8 cellular contexts compared by ENCODE assay signal in the genomic region with DNA sequence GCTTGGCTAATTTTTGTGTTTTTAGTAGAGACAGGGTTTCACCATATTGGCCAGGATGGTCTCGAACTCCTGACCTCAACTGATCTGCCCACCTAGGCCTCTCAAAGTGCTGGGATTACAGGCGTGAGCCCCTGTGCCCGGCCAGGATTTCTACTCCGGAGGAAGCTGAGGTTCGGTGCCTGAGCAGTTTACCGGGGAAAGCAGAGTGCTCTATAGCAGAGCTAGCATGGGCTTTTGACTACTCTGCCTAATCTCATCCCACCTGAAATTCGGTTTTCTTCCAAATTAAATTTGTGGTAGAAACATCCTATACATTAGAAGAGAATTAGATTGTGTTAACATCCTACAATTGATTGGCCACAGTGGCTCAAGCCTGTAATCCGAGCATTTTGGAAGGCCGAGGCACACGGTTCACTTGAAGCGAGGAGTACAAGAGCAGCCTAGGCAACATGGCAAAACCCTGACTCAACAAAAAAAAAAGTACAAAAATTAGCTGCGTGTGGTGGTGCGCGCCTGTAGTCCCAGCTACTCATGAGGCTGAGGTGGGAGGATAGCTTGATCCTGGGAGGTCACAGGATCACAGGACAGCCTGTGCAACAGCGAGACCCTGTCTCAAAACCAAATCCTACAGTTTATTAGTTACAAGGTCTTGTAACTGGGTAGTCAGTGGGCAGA. TPM values are rescaled to one million over a fixed set of nuclear protein-coding genes. Genes with fewer than 3 reads are reported as not detected.
DNase-seq lines count a peak whose midpoint lies in the region; ATAC-seq, FAIRE-seq and TF ChIP-seq lines count a peak whose summit lies in the region.

No MANE protein-coding gene starts in this region.

- H3K4me1 Mint-ChIP-seq in IgD-negative memory B cell: peaks cover 21 to 26% (median 24%) of the 10 kb centered on the region in 3 donors

- no peak for TF ChIP-seq CTCF in bronchial epithelial cell (IDR thresholded peaks at IDR 0.05; ENCODE audit: insufficient read depth, low read length, severe bottlenecking)

- H3K27ac ChIP-seq in ACC112 (ENCODE audit: low read depth, low read length) (peak overlapping the region; percentile 81), mucosa of rectum (ENCODE audit: low read depth in 2 of 2, low read length in 2 of 2) (peak overlapping the region; percentile 86 to 87)

- no peak for ATAC-seq in HG03159 (IDR thresholded peaks at IDR 0.05; ENCODE audit: unreplicated experiment)
- ATAC-seq in HG02798 (IDR thresholded peaks at IDR 0.05; ENCODE audit: poor library complexity, unreplicated experiment): no peak

- no peak for DNase-seq in bronchial epithelial cell (ENCODE audit: low read depth)
- no peak for DNase-seq in hepatic stellate cell (ENCODE audit: low spot score)
- no peak for DNase-seq in SK-N-DZ (ENCODE audit: low spot score)

- no peak for FAIRE-seq in bronchial epithelial cell (lab: Jason Lieb, UNC)

- no peaks in the 10 kb centered on the region for H3K9me3 ChIP-seq in mucosa of rectum (ENCODE audit: control insufficient read depth in 2 of 2, low read length in 2 of 2)

- no peaks in the 10 kb centered on the region for H3K27me3 Mint-ChIP-seq in IgD-negative memory B cell

- H3K4me1 ChIP-seq in ACC112 (ENCODE audit: control insufficient read depth, insufficient read depth, low read length, unreplicated experiment) (peaks cover 8% of the 10 kb centered on the region), mucosa of rectum (ENCODE audit: control insufficient read depth in 2 of 2, insufficient read depth in 2 of 2, low read length in 2 of 2) (peaks cover 13 to 21% of the 10 kb centered on the region in 2 donors)

- H3K27me3 ChIP-seq in ACC112 (ENCODE audit: insufficient read depth, low read length) (no peaks in the 10 kb centered on the region), bronchial epithelial cell (ENCODE audit: control insufficient read depth, insufficient read depth, low read length) (no peaks in the 10 kb centered on the region), mucosa of rectum (ENCODE audit: control insufficient read depth in 2 of 2, insufficient read depth in 2 of 2, low read length in 2 of 2) (no peaks in the 10 kb centered on the region)

- H3K4me3 ChIP-seq in ACC112 (ENCODE audit: low read depth, low read length) (peak overlapping the region; percentile 94), bronchial epithelial cell (ENCODE audit: low read depth, low read length) (peak overlapping the region; percentile 87), mucosa of rectum (ENCODE audit: low read length in 2 of 2) (peak overlapping the region; percentile 96 to 98)

- H3K9ac ChIP-seq in mucosa of rectum (ENCODE audit: low read depth in 1 of 2, low read length in 2 of 2): peak overlapping the region; percentile 97 to 99

- peak overlapping the region; percentile 82 to 99 (median 97) for H3K4me3 Mint-ChIP-seq in IgD-negative memory B cell

- H3K79me2 ChIP-seq in ACC112 (ENCODE audit: control insufficient read depth, insufficient read depth, low read length, unreplicated experiment): peaks cover 37% of the 10 kb centered on the region

- H3K9me3 Mint-ChIP-seq in IgD-negative memory B cell: peaks cover 0 to 2% (median 0%) of the 10 kb centered on the region in 3 donors

- peaks cover 8% of the 10 kb centered on the region for H3K36me3 Mint-ChIP-seq in IgD-negative memory B cell

- no peak overlapping the region for H2AFZ ChIP-seq in ACC112 (ENCODE audit: low read length, unreplicated experiment)

- peak overlapping the region; percentile 92 to 98 (median 97) for H3K27ac Mint-ChIP-seq in IgD-negative memory B cell

- peaks cover 43% of the 10 kb centered on the region for H3K36me3 ChIP-seq in ACC112 (ENCODE audit: insufficient read depth, low read length)
- peaks cover 29% of the 10 kb centered on the region for H3K36me3 ChIP-seq in bronchial epithelial cell (ENCODE audit: control insufficient read depth, insufficient read depth, low read length)
- peaks cover 36 to 39% of the 10 kb centered on the region in 2 donors for H3K36me3 ChIP-seq in mucosa of rectum (ENCODE audit: control insufficient read depth in 2 of 2, insufficient read depth in 2 of 2, low read length in 2 of 2)

RNA-seq across cellular contexts. Expression of gene RPL13A, which starts 1.6 kb away (rescaled TPM):
- 3,792 TPM for polyA plus RNA-seq in IgD-negative memory B cell
- 3,501 and 4,161 TPM in 2 replicates for total RNA-seq in bronchial epithelial cell
- polyA plus RNA-seq in SK-N-DZ (2014; cell fraction: cytosol; rRNA removed): 2,059 and 2,161 TPM in 2 replicates
- 1,139 and 1,390 TPM in 2 replicates for polyA plus RNA-seq in SK-N-DZ (2014; cell fraction: nucleus; rRNA removed)

RNA-seq across cellular contexts. Expression of gene RPS11, which starts 7.2 kb away (rescaled TPM):
- 3,702 TPM for polyA plus RNA-seq in IgD-negative memory B cell
- 4,057 and 8,908 TPM in 2 replicates for total RNA-seq in bronchial epithelial cell
- 2,955 and 3,351 TPM in 2 replicates for polyA plus RNA-seq in SK-N-DZ (2014; cell fraction: cytosol; rRNA removed)
- 1,993 and 2,628 TPM in 2 replicates for polyA plus RNA-seq in SK-N-DZ (2014; cell fraction: nucleus; rRNA removed)

RNA-seq across cellular contexts. Expression of gene FLT3LG, which starts 15.0 kb away (rescaled TPM):
- polyA plus RNA-seq in IgD-negative memory B cell: 24.3 TPM
- not detected in 2 replicates for total RNA-seq in bronchial epithelial cell
- polyA plus RNA-seq in SK-N-DZ (2014; cell fraction: cytosol; rRNA removed): 0.32 and 0.54 TPM in 2 replicates
- polyA plus RNA-seq in SK-N-DZ (2014; cell fraction: nucleus; rRNA removed): 1.1 and 1.5 TPM in 2 replicates

RNA-seq across cellular contexts. Expression of gene FCGRT, which starts 23.5 kb away (rescaled TPM):
- polyA plus RNA-seq in IgD-negative memory B cell: 60.8 TPM
- total RNA-seq in bronchial epithelial cell: 13.2 and 15.7 TPM in 2 replicates
- polyA plus RNA-seq in SK-N-DZ (2014; cell fraction: cytosol; rRNA removed): 6.2 and 10.0 TPM in 2 replicates
- polyA plus RNA-seq in SK-N-DZ (2014; cell fraction: nucleus; rRNA removed): 12.9 and 20.4 TPM in 2 replicates

RNA-seq across cellular contexts. Expression of gene ALDH16A1, which starts 36.0 kb away (rescaled TPM):
- polyA plus RNA-seq in IgD-negative memory B cell: 67.5 TPM
- total RNA-seq in bronchial epithelial cell: 17.5 and 29.2 TPM in 2 replicates
- 6.8 and 14.6 TPM in 2 replicates for polyA plus RNA-seq in SK-N-DZ (2014; cell fraction: cytosol; rRNA removed)
- 20.4 and 21.3 TPM in 2 replicates for polyA plus RNA-seq in SK-N-DZ (2014; cell fraction: nucleus; rRNA removed)
